1 cellular context compared by ENCODE assay signal in genomic region chr3:99817437-99818240, GRCh38.
TF ChIP-seq lines count a peak whose summit lies in the region.

TSS of gene CMSS1 (plus strand) at chr3:99817862.

TF ChIP-seq in K562, 482 proteins besides CTCF, POLR2A, EP300 and RAD21 (continued from another document):
- TF ChIP-seq SP1 (CRISPR knock-in tag; IDR thresholded peaks at IDR 0.05) (peak; percentile 83), THAP12 (CRISPR knock-in tag; IDR thresholded peaks at IDR 0.05) (0 out of 2 replicates have a peak, but pooled peaks have one; percentile 7), EP400 (IDR thresholded peaks at IDR 0.05) (peak; percentile 99), ZFP30 (CRISPR knock-in tag; IDR thresholded peaks at IDR 0.05; ENCODE audit: borderline replicate concordance) (no peak), ZKSCAN8 (CRISPR knock-in tag; IDR thresholded peaks at IDR 0.05) (0 out of 2 replicates have a peak, but pooled peaks have one; percentile 37), CTBP1 (IDR thresholded peaks at IDR 0.05; ENCODE audit: borderline replicate concordance) (peak; percentile 65), CUX1 (CRISPR knock-in tag; IDR thresholded peaks at IDR 0.05) (no peak), RFX5 (IDR thresholded peaks at IDR 0.05; ENCODE audit: low read depth, low read length) (no peak), MGA (IDR thresholded peaks at IDR 0.05) (peak; percentile 84), ETV5 (CRISPR knock-in tag; IDR thresholded peaks at IDR 0.05; ENCODE audit: low read depth) (0 out of 2 replicates have a peak, but pooled peaks have one; percentile 26), NFRKB (IDR thresholded peaks at IDR 0.05; ENCODE audit: low read depth) (0 out of 2 replicates have a peak, but pooled peaks have one; percentile 15), ATF2 (CRISPR knock-in tag; IDR thresholded peaks at IDR 0.05) (0 out of 2 replicates have a peak, but pooled peaks have one; percentile 73), MNT (conservative IDR thresholded peaks at IDR 0.05) (peak; percentile 97 to 99), FOXJ2 (tag; IDR thresholded peaks at IDR 0.05) (peak; percentile 64; the same call in 1 of the 2 replicates), TBP (optimal IDR thresholded peaks at IDR 0.05; ENCODE audit: low read depth, low read length) (peak; percentile 66), CREBBP (IDR thresholded peaks at IDR 0.05; ENCODE audit: low read depth, low read length) (no peak), ZFX (CRISPR knock-in tag; IDR thresholded peaks at IDR 0.05) (peak; percentile 62), MECOM (CRISPR knock-in tag; IDR thresholded peaks at IDR 0.05) (no peak), ZNF655 (CRISPR knock-in tag; IDR thresholded peaks at IDR 0.05) (no peak), KDM5B (IDR thresholded peaks at IDR 0.05; ENCODE audit: insufficient replicate concordance, low read depth, low read length) (peak; percentile 74), TOE1 (IDR thresholded peaks at IDR 0.05; ENCODE audit: borderline replicate concordance) (peak; percentile 81), TOE1 (CRISPR knock-in tag; IDR thresholded peaks at IDR 0.05; ENCODE audit: borderline replicate concordance, low read depth) (no peak), ZBTB2 (IDR thresholded peaks at IDR 0.05) (peak; percentile 59; the same call in 1 of the 2 replicates)
